1 cellular context compared by ENCODE assay signal in the genomic region with DNA sequence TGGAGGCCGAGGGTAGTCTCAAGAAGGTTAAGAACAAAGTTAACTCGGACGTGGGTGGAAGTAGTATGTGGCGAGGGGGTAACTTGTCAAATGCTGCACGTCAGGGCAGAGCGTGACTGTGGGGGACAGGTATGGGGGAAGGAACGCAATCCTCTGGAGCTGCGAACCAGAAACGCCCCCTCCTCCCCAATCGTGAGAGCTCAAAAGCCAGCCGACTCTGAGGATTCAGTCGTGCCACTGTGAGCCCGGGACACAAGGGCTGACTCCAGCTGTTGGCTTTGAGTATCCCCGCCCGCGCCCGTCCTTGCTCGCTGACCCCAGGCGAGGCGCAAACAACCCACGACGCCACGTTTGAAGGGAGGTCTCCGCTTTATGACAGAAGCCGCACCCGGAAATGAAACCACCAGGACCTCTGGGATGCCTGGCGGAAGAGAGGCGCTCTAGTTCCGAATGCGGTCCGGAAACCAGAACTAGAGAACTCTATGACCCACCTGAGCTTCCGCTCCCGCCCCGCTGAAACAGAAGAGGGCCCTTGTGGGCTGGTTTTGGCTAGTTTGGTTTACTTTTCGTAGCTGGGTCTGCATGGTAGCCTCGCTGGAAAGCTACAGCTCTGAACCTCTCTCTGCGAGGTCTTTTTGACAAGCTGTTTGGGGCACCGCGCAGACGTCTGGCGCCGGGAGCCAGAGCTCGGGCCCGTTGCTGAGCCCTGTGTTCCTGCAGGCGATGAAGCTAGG.
TF ChIP-seq lines count a peak whose summit lies in the region.

Gene PEX12 (minus strand): TSS at position 377 of the 734 bp plus-strand sequence. CDS start 550 bp downstream, outside the sequence.

TF ChIP-seq in HepG2, 621 proteins besides CTCF, POLR2A, EP300 and RAD21 (continued from another document and continues in another):
- TF ChIP-seq ZNF609 (CRISPR knock-in tag; IDR thresholded peaks at IDR 0.05; ENCODE audit: borderline replicate concordance) (peak; percentile 44; the same call in 1 of the 2 replicates), TAF1 (CRISPR knock-in tag; IDR thresholded peaks at IDR 0.05) (peak; percentile 86), ISX (CRISPR knock-in tag; conservative IDR thresholded peaks at IDR 0.05) (no peak), ZNF274 (CRISPR knock-in tag; IDR thresholded peaks at IDR 0.05) (peak; percentile 18; the same call in 1 of the 2 replicates), ZNF788 (CRISPR knock-in tag; IDR thresholded peaks at IDR 0.05; ENCODE audit: borderline replicate concordance) (peak; percentile 75; the same call in 1 of the 2 replicates), MTF1 (CRISPR knock-in tag; IDR thresholded peaks at IDR 0.05) (0 out of 2 replicates have a peak, but pooled peaks have one; percentile 19), ZMYM3 (CRISPR knock-in tag; IDR thresholded peaks at IDR 0.05) (peak; percentile 42; the same call in 1 of the 2 replicates), ZNF333 (CRISPR knock-in tag; IDR thresholded peaks at IDR 0.05; ENCODE audit: borderline replicate concordance) (no peak), ZNF749 (CRISPR knock-in tag; IDR thresholded peaks at IDR 0.05; ENCODE audit: borderline replicate concordance) (no peak; the same call in 1 of the 2 replicates), NFRKB (IDR thresholded peaks at IDR 0.05) (no peak), ZNF670 (CRISPR knock-in tag; IDR thresholded peaks at IDR 0.05; ENCODE audit: borderline replicate concordance) (no peak), USF2 (IDR thresholded peaks at IDR 0.05; ENCODE audit: low read depth, low read length) (no peak), USF2 (CRISPR knock-in tag; IDR thresholded peaks at IDR 0.05; ENCODE audit: borderline replicate concordance) (peak; percentile 39; the same call in 1 of the 2 replicates), ZNF329 (CRISPR knock-in tag; IDR thresholded peaks at IDR 0.05; ENCODE audit: low read depth) (0 out of 2 replicates have a peak, but pooled peaks have one; percentile 37), ZNF891 (CRISPR knock-in tag; IDR thresholded peaks at IDR 0.05) (peak; percentile 88), U2AF1 (optimal IDR thresholded peaks at IDR 0.05; ENCODE audit: low read depth, low read length) (no peak), HNRNPL (IDR thresholded peaks at IDR 0.05; ENCODE audit: low read depth, low read length) (no peak), TFDP1 (CRISPR knock-in tag; IDR thresholded peaks at IDR 0.05; ENCODE audit: borderline replicate concordance) (peak; percentile 52; the same call in 1 of the 2 replicates), ZNF251 (CRISPR knock-in tag; IDR thresholded peaks at IDR 0.05) (no peak), RAD51 (IDR thresholded peaks at IDR 0.05; ENCODE audit: borderline replicate concordance) (no peak), SRY (CRISPR knock-in tag; IDR thresholded peaks at IDR 0.05) (peak; percentile 63; the same call in 1 of the 2 replicates), EZH2 (conservative IDR thresholded peaks at IDR 0.05; ENCODE audit: low read depth, low read length) (no peak), ZNF296 (CRISPR knock-in tag; conservative IDR thresholded peaks at IDR 0.05) (no peak), WIZ (CRISPR knock-in tag; IDR thresholded peaks at IDR 0.05) (peak; percentile 37; the same call in 1 of the 2 replicates), ZNF841 (CRISPR knock-in tag; IDR thresholded peaks at IDR 0.05; ENCODE audit: borderline replicate concordance) (peak; percentile 65; the same call in 1 of the 2 replicates), HNRNPUL1 (IDR thresholded peaks at IDR 0.05; ENCODE audit: low read depth, low read length) (no peak), ZMAT5 (CRISPR knock-in tag; IDR thresholded peaks at IDR 0.05; ENCODE audit: borderline replicate concordance, low read depth) (no peak), ZNF644 (CRISPR knock-in tag; IDR thresholded peaks at IDR 0.05; ENCODE audit: low read depth) (no peak), ZNF652 (CRISPR knock-in tag; IDR thresholded peaks at IDR 0.05; ENCODE audit: borderline replicate concordance, low read depth) (no peak)
- TF ChIP-seq, protein P1, sequence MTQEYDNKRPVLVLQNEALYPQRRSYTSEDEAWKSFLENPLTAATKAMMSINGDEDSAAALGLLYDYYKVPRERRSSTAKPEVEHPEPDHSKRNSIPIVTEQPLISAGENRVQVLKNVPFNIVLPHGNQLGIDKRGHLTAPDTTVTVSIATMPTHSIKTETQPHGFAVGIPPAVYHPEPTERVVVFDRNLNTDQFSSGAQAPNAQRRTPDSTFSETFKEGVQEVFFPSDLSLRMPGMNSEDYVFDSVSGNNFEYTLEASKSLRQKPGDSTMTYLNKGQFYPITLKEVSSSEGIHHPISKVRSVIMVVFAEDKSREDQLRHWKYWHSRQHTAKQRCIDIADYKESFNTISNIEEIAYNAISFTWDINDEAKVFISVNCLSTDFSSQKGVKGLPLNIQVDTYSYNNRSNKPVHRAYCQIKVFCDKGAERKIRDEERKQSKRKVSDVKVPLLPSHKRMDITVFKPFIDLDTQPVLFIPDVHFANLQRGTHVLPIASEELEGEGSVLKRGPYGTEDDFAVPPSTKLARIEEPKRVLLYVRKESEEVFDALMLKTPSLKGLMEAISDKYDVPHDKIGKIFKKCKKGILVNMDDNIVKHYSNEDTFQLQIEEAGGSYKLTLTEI (CRISPR knock-in tag; conservative IDR thresholded peaks at IDR 0.05) = no peak
- TF ChIP-seq, protein P2, sequence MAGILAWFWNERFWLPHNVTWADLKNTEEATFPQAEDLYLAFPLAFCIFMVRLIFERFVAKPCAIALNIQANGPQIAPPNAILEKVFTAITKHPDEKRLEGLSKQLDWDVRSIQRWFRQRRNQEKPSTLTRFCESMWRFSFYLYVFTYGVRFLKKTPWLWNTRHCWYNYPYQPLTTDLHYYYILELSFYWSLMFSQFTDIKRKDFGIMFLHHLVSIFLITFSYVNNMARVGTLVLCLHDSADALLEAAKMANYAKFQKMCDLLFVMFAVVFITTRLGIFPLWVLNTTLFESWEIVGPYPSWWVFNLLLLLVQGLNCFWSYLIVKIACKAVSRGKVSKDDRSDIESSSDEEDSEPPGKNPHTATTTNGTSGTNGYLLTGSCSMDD (CRISPR knock-in tag; IDR thresholded peaks at IDR 0.05) = no peak
- TF ChIP-seq, protein P3, sequence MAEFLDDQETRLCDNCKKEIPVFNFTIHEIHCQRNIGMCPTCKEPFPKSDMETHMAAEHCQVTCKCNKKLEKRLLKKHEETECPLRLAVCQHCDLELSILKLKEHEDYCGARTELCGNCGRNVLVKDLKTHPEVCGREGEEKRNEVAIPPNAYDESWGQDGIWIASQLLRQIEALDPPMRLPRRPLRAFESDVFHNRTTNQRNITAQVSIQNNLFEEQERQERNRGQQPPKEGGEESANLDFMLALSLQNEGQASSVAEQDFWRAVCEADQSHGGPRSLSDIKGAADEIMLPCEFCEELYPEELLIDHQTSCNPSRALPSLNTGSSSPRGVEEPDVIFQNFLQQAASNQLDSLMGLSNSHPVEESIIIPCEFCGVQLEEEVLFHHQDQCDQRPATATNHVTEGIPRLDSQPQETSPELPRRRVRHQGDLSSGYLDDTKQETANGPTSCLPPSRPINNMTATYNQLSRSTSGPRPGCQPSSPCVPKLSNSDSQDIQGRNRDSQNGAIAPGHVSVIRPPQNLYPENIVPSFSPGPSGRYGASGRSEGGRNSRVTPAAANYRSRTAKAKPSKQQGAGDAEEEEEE (CRISPR knock-in tag; IDR thresholded peaks at IDR 0.05; ENCODE audit: borderline replicate concordance) = 0 out of 2 replicates have a peak, but pooled peaks have one; percentile 85
- TF ChIP-seq, protein P4, sequence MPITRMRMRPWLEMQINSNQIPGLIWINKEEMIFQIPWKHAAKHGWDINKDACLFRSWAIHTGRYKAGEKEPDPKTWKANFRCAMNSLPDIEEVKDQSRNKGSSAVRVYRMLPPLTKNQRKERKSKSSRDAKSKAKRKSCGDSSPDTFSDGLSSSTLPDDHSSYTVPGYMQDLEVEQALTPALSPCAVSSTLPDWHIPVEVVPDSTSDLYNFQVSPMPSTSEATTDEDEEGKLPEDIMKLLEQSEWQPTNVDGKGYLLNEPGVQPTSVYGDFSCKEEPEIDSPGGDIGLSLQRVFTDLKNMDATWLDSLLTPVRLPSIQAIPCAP (CRISPR knock-in tag; IDR thresholded peaks at IDR 0.05; ENCODE audit: low read depth) = no peak
- TF ChIP-seq, protein P5, sequence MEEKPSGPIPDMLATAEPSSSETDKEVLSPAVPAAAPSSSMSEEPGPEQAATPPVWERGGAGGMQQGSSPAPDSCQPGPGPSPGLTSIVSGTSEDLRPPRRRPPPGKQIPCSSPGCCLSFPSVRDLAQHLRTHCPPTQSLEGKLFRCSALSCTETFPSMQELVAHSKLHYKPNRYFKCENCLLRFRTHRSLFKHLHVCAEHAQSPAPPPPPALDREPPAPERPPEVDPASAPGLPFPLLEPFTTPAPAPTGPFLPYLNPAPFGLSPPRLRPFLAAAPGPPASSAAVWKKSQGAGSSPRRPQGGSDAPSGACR (CRISPR knock-in tag; IDR thresholded peaks at IDR 0.05) = peak; percentile 74
- TF ChIP-seq, protein P6, sequence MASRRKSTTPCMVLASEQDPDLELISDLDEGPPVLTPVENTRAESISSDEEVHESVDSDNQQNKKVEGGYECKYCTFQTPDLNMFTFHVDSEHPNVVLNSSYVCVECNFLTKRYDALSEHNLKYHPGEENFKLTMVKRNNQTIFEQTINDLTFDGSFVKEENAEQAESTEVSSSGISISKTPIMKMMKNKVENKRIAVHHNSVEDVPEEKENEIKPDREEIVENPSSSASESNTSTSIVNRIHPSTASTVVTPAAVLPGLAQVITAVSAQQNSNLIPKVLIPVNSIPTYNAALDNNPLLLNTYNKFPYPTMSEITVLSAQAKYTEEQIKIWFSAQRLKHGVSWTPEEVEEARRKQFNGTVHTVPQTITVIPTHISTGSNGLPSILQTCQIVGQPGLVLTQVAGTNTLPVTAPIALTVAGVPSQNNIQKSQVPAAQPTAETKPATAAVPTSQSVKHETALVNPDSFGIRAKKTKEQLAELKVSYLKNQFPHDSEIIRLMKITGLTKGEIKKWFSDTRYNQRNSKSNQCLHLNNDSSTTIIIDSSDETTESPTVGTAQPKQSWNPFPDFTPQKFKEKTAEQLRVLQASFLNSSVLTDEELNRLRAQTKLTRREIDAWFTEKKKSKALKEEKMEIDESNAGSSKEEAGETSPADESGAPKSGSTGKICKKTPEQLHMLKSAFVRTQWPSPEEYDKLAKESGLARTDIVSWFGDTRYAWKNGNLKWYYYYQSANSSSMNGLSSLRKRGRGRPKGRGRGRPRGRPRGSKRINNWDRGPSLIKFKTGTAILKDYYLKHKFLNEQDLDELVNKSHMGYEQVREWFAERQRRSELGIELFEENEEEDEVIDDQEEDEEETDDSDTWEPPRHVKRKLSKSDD (CRISPR knock-in tag; IDR thresholded peaks at IDR 0.05; ENCODE audit: low read depth) = peak; percentile 89
